14 cellular contexts compared by ENCODE assay signal in genomic region chr7:106871793-106872571, GRCh38. TPM values are rescaled to one million over a fixed set of nuclear protein-coding genes. Genes with fewer than 3 reads are reported as not detected.
DNase-seq lines count a peak whose midpoint lies in the region; ATAC-seq and TF ChIP-seq lines count a peak whose summit lies in the region.
"Had no signal": no experiment of that assay in that cellular context is flagged by ENCODE, and none has a peak within 500 bp of the region (broad histone marks: within the 10 kb centered on the region; RNA-seq: fewer than 3 reads in every experiment).

No MANE protein-coding gene starts in this region.

- intact Hi-C loops in natural killer cell (cut with micrococcal nuclease) = no loop called here
- intact Hi-C loops in sigmoid colon (cut with DNase I) = no loop called here

- H3K9me3 ChIP-seq in Karpas-422 (ENCODE audit: low read length) (peaks cover 6% of the 10 kb centered on the region; the same call in 1 of the 2 replicates), sigmoid colon (no peaks in the 10 kb centered on the region)

- H3K4me3 ChIP-seq in Karpas-422 (ENCODE audit: low read length) (peak overlapping the region; percentile 59), sigmoid colon (no peak overlapping the region)
- H3K4me3 ChIP-seq: smooth muscle cell had no signal

- H3K79me2 ChIP-seq in Karpas-422 (ENCODE audit: low read length) = peaks cover 92% of the 10 kb centered on the region

- no peak for TF ChIP-seq EP300 in sigmoid colon (IDR thresholded peaks at IDR 0.05)

- H3K27ac ChIP-seq in Karpas-422 (ENCODE audit: low read length) (peak overlapping the region; percentile 94), sigmoid colon (peak overlapping the region in 1 of 4 donors; percentile 1)

- peaks cover 80% of the 10 kb centered on the region for H3K36me3 Mint-ChIP-seq in T-helper 1 cell treated with Interleukin-12 subunit alpha and Interleukin-12 subunit beta and Interleukin-4 antibody, amounts not matched to agents 30 μg/mL and 1 μg/mL, for 36 hours (ENCODE audit: low read depth)
- peaks cover 94% of the 10 kb centered on the region for H3K36me3 Mint-ChIP-seq in activated T-helper 17 cell treated with anti-CD3 and anti-CD28 coated beads, Interleukin-2, amount 50 U/mL, for 72 hours (ENCODE audit: low read depth)
- peaks cover 29% of the 10 kb centered on the region for H3K36me3 Mint-ChIP-seq in natural killer cell
- H3K36me3 Mint-ChIP-seq: brain had no signal

- H3K27me3 Mint-ChIP-seq in T-helper 1 cell treated with Interleukin-12 subunit alpha and Interleukin-12 subunit beta and Interleukin-4 antibody, amounts not matched to agents 30 μg/mL and 1 μg/mL, for 36 hours (ENCODE audit: low read depth) = no peaks in the 10 kb centered on the region
- H3K27me3 Mint-ChIP-seq in activated T-helper 17 cell treated with anti-CD3 and anti-CD28 coated beads, Interleukin-2, amount 50 U/mL, for 72 hours = no peaks in the 10 kb centered on the region
- H3K27me3 Mint-ChIP-seq in natural killer cell (ENCODE audit: low read depth in 2 of 2) = no peaks in the 10 kb centered on the region

- peak overlapping the region; percentile 55 for H3K9ac ChIP-seq in Karpas-422 (ENCODE audit: low read length)

- no peak for TF ChIP-seq POLR2A in sigmoid colon (IDR thresholded peaks at IDR 0.05)

- H3K4me1 ChIP-seq in Karpas-422 (ENCODE audit: low read length) = peaks cover 71% of the 10 kb centered on the region
- H3K4me1 ChIP-seq in sigmoid colon = no peaks in the 10 kb centered on the region

- peaks cover 65% of the 10 kb centered on the region for H3K36me3 ChIP-seq in Karpas-422 (ENCODE audit: insufficient read depth, low read length)
- H3K36me3 ChIP-seq in sigmoid colon = no peaks in the 10 kb centered on the region

- H2AFZ ChIP-seq in Karpas-422 (ENCODE audit: low read length) = no peak overlapping the region

- DNase-seq in T-helper 1 cell (no peak), Karpas-422 (no peak), natural killer cell (no peak), sigmoid colon (no peak), C1 segment of cervical spinal cord (lab: John Stamatoyannopoulos, UW) (no peak)
- DNase-seq: NCI-H345 had no signal

- H3K27ac Mint-ChIP-seq in T-helper 1 cell treated with Interleukin-12 subunit alpha and Interleukin-12 subunit beta and Interleukin-4 antibody, amounts not matched to agents 30 μg/mL and 1 μg/mL, for 36 hours = peak overlapping the region; percentile 35
- peak overlapping the region; percentile 85 for H3K27ac Mint-ChIP-seq in activated T-helper 17 cell treated with anti-CD3 and anti-CD28 coated beads, Interleukin-2, amount 50 U/mL, for 72 hours
- peak overlapping the region; percentile 79 to 97 for H3K27ac Mint-ChIP-seq in natural killer cell
- H3K27ac Mint-ChIP-seq: brain had no signal

- ATAC-seq in activated T-helper 17 cell treated with anti-CD3 and anti-CD28 coated beads, Interleukin-2, amount 50 U/mL, for 72 hours (replicated peaks) = peak; percentile 42
- peak; percentile 46 to 65 (median 53) for ATAC-seq in natural killer cell
- ATAC-seq in GM21717 (IDR thresholded peaks at IDR 0.05; ENCODE audit: unreplicated experiment) = no peak

- peak overlapping the region; percentile 29 for H3K4me3 Mint-ChIP-seq in T-helper 1 cell treated with Interleukin-12 subunit alpha and Interleukin-12 subunit beta and Interleukin-4 antibody, amounts not matched to agents 30 μg/mL and 1 μg/mL, for 36 hours
- peak overlapping the region; percentile 65 for H3K4me3 Mint-ChIP-seq in activated T-helper 17 cell treated with anti-CD3 and anti-CD28 coated beads, Interleukin-2, amount 50 U/mL, for 72 hours
- H3K4me3 Mint-ChIP-seq in natural killer cell = peak overlapping the region; percentile 72
- H3K4me3 Mint-ChIP-seq: brain had no signal

- H3K4me1 Mint-ChIP-seq in T-helper 1 cell treated with Interleukin-12 subunit alpha and Interleukin-12 subunit beta and Interleukin-4 antibody, amounts not matched to agents 30 μg/mL and 1 μg/mL, for 36 hours (ENCODE audit: low read depth) = peaks cover 53% of the 10 kb centered on the region
- peaks cover 36% of the 10 kb centered on the region for H3K4me1 Mint-ChIP-seq in activated T-helper 17 cell treated with anti-CD3 and anti-CD28 coated beads, Interleukin-2, amount 50 U/mL, for 72 hours
- H3K4me1 Mint-ChIP-seq in natural killer cell = peaks cover 72 to 75% of the 10 kb centered on the region in 2 donors
- H3K4me1 Mint-ChIP-seq: brain had no signal

- H3K4me2 ChIP-seq in Karpas-422 (ENCODE audit: low read depth, low read length, poor library complexity, severe bottlenecking) = peak overlapping the region; percentile 68
- H3K4me2 ChIP-seq: smooth muscle cell had no signal

- TF ChIP-seq CTCF in natural killer cell (IDR thresholded peaks at IDR 0.05) (no peak), sigmoid colon (IDR thresholded peaks at IDR 0.05) (no peak)

- peaks cover 12% of the 10 kb centered on the region for H3K9me3 Mint-ChIP-seq in T-helper 1 cell treated with Interleukin-12 subunit alpha and Interleukin-12 subunit beta and Interleukin-4 antibody, amounts not matched to agents 30 μg/mL and 1 μg/mL, for 36 hours
- H3K9me3 Mint-ChIP-seq in activated T-helper 17 cell treated with anti-CD3 and anti-CD28 coated beads, Interleukin-2, amount 50 U/mL, for 72 hours = no peaks in the 10 kb centered on the region
- H3K9me3 Mint-ChIP-seq in natural killer cell = no peaks in the 10 kb centered on the region

- 69 to 84% methylated on average over 6 of the region's 6 CpGs for WGBS in sigmoid colon, 2 donors

- H3K9me2 ChIP-seq in Karpas-422 (replicated peaks; ENCODE audit: insufficient read depth, low read length) = no peaks in the 10 kb centered on the region

- H4K20me1 ChIP-seq in Karpas-422 (ENCODE audit: insufficient read depth, low read depth, low read length) = no peaks in the 10 kb centered on the region

- H3K27me3 ChIP-seq in Karpas-422 (ENCODE audit: low read length) (no peaks in the 10 kb centered on the region), sigmoid colon (no peaks in the 10 kb centered on the region)

RNA-seq across cellular contexts. Expression of gene PIK3CG, which starts 6.9 kb away (rescaled TPM):
- 87.6 and 118 TPM in 2 replicates for total RNA-seq in Karpas-422 (2014; rRNA removed; shearing (Covaris generic); ENCODE audit: low replicate concordance)
- total RNA-seq in activated T-helper 17 cell treated with anti-CD3 and anti-CD28 coated beads, Interleukin-2, amount 50 U/mL, for 72 hours = 10 to 100 TPM; 21.6 to 25.7 TPM
- total RNA-seq in natural killer cell = 10 to 100 TPM; 64.9 to 83.3 (median 78.2) TPM
- 1 to 10 TPM; 3.9 to 6.4 (median 4.4) TPM for total RNA-seq in sigmoid colon
- 1 to 10 TPM in 2 of 3 donors, under 1 TPM in 1; 0.92 to 4.2 (median 1.8) TPM for polyA plus RNA-seq in sigmoid colon
- total RNA-seq: H1, smooth muscle cell had no signal
- polyA plus RNA-seq: H1, IMR-90, neural cell, smooth muscle cell had no signal

Comparison
In these comparisons a context has a peak if more than half of its experiments do, and no peak if none do; other contexts are left out.
1. H3K27ac Mint-ChIP-seq: peak in every context shown above with its lines; median percentile 88 in natural killer cell; 85 in activated T-helper 17 cell treated with anti-CD3 and anti-CD28 coated beads, Interleukin-2, amount 50 U/mL, for 72 hours; 35 in T-helper 1 cell treated with Interleukin-12 subunit alpha and Interleukin-12 subunit beta and Interleukin-4 antibody, amounts not matched to agents 30 μg/mL and 1 μg/mL, for 36 hours.